In genomic region chr15:74176262-74177208, GRCh38 we compare ENCODE assay signal across 1 cellular context.
TF ChIP-seq lines count a peak whose summit lies in the region.

No MANE protein-coding gene starts in this region.

TF ChIP-seq in IMR-90, 13 proteins besides CTCF, POLR2A, EP300 and RAD21:
- TF ChIP-seq CHD1 (IDR thresholded peaks at IDR 0.05; ENCODE audit: low read depth, low read length) = no peak
- TF ChIP-seq, protein P1, sequence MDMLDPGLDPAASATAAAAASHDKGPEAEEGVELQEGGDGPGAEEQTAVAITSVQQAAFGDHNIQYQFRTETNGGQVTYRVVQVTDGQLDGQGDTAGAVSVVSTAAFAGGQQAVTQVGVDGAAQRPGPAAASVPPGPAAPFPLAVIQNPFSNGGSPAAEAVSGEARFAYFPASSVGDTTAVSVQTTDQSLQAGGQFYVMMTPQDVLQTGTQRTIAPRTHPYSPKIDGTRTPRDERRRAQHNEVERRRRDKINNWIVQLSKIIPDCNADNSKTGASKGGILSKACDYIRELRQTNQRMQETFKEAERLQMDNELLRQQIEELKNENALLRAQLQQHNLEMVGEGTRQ (IDR thresholded peaks at IDR 0.05; ENCODE audit: low read depth, low read length) = no peak
- no peak for TF ChIP-seq RCOR1 (IDR thresholded peaks at IDR 0.05; ENCODE audit: insufficient replicate concordance, low read length)
- no peak for TF ChIP-seq FOS (IDR thresholded peaks at IDR 0.05; ENCODE audit: low read depth, low read length)
- TF ChIP-seq SMC3 (IDR thresholded peaks at IDR 0.05; ENCODE audit: low read depth, low read length) = no peak
- no peak for TF ChIP-seq CEBPB (IDR thresholded peaks at IDR 0.05; ENCODE audit: low read depth, low read length)
- TF ChIP-seq MAZ (IDR thresholded peaks at IDR 0.05; ENCODE audit: borderline replicate concordance, low read depth, low read length) = no peak
- TF ChIP-seq BHLHE40 (IDR thresholded peaks at IDR 0.05; ENCODE audit: low read depth, low read length) = no peak
- TF ChIP-seq NFE2L2 (IDR thresholded peaks at IDR 0.05; ENCODE audit: low read depth, low read length) = no peak
- TF ChIP-seq MXI1 (IDR thresholded peaks at IDR 0.05; ENCODE audit: borderline replicate concordance, low read depth, low read length) = no peak
- no peak for TF ChIP-seq MAFK (IDR thresholded peaks at IDR 0.05; ENCODE audit: low read depth, low read length)
- TF ChIP-seq, protein P2, sequence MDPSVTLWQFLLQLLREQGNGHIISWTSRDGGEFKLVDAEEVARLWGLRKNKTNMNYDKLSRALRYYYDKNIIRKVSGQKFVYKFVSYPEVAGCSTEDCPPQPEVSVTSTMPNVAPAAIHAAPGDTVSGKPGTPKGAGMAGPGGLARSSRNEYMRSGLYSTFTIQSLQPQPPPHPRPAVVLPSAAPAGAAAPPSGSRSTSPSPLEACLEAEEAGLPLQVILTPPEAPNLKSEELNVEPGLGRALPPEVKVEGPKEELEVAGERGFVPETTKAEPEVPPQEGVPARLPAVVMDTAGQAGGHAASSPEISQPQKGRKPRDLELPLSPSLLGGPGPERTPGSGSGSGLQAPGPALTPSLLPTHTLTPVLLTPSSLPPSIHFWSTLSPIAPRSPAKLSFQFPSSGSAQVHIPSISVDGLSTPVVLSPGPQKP (IDR thresholded peaks at IDR 0.05; ENCODE audit: borderline replicate concordance, low read depth, low read length) = no peak
